In the genomic region with DNA sequence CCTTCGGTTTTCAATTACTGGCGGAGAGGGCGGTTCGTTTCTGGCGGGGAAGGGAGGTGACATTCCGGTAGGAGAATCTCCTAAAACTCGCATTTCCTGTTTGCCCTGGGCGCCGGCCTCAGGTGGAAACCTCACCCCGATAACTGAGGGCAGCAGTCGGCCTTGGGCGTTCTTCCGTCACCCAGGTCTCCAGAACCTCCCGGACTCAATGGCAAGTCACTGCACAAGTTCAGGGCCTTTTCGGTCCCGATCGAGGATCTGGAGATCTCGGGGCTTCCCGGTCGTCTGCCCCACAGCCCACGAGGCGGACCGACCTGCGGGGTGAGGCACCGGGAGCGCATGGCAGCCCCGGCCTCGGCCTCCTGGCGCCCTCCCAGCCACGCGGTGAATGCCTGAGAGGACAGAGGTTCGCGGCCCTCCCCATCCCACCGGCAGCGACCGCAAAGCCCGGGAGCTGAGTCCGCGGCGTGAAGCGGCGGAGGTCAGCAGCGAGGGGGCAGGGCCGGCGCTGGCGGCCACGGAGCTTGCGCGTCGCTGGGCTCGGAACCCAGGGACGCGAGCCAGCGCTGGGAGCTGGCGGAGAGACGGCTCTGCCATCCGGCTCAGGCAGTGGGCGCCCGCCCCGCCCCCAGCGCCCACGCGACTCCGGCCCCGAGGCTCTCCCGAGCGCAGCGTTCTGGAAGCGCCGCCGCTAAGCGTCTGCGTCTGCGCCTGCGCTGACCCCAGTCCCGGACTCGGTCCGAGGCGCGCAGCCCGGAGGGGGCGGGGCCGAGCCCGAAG, we compare ENCODE assay signal across 1 cellular context.
TF ChIP-seq lines count a peak whose summit lies in the region.

No MANE protein-coding gene starts in this region.

TF ChIP-seq in HEK293, 187 proteins besides CTCF, POLR2A, EP300 and RAD21 (continued from another document and continues in another):
- TF ChIP-seq, protein P1, sequence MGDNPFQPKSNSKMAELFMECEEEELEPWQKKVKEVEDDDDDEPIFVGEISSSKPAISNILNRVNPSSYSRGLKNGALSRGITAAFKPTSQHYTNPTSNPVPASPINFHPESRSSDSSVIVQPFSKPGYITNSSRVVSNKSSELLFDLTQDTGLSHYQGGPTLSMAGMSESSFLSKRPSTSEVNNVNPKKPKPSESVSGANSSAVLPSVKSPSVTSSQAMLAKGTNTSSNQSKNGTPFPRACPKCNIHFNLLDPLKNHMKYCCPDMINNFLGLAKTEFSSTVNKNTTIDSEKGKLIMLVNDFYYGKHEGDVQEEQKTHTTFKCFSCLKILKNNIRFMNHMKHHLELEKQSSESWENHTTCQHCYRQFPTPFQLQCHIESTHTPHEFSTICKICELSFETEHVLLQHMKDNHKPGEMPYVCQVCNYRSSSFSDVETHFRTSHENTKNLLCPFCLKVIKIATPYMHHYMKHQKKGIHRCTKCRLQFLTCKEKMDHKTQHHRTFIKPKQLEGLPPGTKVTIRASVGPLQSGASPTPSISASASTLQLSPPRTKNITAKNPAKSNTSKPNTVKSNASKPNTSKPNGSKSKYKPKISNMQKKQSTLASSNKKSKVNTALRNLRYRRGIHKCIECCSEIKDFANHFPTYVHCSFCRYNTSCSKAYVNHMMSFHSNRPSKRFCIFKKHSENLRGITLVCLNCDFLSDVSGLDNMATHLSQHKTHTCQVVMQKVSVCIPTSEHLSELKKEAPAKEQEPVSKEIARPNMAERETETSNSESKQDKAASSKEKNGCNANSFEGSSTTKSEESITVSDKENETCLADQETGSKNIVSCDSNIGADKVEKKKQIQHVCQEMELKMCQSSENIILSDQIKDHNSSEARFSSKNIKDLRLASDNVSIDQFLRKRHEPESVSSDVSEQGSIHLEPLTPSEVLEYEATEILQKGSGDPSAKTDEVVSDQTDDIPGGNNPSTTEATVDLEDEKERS (tag by site-specific recombination; IDR thresholded peaks at IDR 0.05), result no peak
- no peak for TF ChIP-seq ZFP41 (tag by site-specific recombination; IDR thresholded peaks at IDR 0.05; ENCODE audit: borderline replicate concordance)
- TF ChIP-seq, protein P2, sequence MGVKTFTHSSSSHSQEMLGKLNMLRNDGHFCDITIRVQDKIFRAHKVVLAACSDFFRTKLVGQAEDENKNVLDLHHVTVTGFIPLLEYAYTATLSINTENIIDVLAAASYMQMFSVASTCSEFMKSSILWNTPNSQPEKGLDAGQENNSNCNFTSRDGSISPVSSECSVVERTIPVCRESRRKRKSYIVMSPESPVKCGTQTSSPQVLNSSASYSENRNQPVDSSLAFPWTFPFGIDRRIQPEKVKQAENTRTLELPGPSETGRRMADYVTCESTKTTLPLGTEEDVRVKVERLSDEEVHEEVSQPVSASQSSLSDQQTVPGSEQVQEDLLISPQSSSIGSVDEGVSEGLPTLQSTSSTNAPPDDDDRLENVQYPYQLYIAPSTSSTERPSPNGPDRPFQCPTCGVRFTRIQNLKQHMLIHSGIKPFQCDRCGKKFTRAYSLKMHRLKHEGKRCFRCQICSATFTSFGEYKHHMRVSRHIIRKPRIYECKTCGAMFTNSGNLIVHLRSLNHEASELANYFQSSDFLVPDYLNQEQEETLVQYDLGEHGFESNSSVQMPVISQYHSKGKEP (tag by site-specific recombination; IDR thresholded peaks at IDR 0.05), result no peak
- no peak for TF ChIP-seq SCRT1 (tag by site-specific recombination; IDR thresholded peaks at IDR 0.05; ENCODE audit: borderline replicate concordance)
- no peak for TF ChIP-seq ZNF548 (tag by site-specific recombination; IDR thresholded peaks at IDR 0.05)
- no peak for TF ChIP-seq TRIM28 (IDR thresholded peaks at IDR 0.05; ENCODE audit: borderline replicate concordance, low read length)
- TF ChIP-seq, protein P3, sequence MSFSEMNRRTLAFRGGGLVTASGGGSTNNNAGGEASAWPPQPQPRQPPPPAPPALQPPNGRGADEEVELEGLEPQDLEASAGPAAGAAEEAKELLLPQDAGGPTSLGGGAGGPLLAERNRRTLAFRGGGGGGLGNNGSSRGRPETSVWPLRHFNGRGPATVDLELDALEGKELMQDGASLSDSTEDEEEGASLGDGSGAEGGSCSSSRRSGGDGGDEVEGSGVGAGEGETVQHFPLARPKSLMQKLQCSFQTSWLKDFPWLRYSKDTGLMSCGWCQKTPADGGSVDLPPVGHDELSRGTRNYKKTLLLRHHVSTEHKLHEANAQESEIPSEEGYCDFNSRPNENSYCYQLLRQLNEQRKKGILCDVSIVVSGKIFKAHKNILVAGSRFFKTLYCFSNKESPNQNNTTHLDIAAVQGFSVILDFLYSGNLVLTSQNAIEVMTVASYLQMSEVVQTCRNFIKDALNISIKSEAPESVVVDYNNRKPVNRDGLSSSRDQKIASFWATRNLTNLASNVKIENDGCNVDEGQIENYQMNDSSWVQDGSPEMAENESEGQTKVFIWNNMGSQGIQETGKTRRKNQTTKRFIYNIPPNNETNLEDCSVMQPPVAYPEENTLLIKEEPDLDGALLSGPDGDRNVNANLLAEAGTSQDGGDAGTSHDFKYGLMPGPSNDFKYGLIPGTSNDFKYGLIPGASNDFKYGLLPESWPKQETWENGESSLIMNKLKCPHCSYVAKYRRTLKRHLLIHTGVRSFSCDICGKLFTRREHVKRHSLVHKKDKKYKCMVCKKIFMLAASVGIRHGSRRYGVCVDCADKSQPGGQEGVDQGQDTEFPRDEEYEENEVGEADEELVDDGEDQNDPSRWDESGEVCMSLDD (tag by site-specific recombination; IDR thresholded peaks at IDR 0.05), result no peak
- TF ChIP-seq, protein P4, sequence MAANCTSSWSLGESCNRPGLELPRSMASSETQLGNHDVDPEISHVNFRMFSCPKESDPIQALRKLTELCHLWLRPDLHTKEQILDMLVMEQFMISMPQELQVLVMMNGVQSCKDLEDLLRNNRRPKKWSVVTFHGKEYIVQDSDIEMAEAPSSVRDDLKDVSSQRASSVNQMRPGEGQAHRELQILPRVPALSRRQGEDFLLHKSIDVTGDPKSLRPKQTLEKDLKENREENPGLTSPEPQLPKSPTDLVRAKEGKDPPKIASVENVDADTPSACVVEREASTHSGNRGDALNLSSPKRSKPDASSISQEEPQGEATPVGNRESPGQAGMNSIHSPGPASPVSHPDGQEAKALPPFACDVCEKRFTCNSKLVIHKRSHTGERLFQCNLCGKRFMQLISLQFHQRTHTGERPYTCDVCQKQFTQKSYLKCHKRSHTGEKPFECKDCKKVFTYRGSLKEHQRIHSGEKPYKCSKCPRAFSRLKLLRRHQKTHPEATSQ (tag by site-specific recombination; IDR thresholded peaks at IDR 0.05), result peak; percentile 86; the same call in 1 of the 2 replicates
- TF ChIP-seq ZNF626 (tag by site-specific recombination; IDR thresholded peaks at IDR 0.05), result no peak
- TF ChIP-seq, protein P5, sequence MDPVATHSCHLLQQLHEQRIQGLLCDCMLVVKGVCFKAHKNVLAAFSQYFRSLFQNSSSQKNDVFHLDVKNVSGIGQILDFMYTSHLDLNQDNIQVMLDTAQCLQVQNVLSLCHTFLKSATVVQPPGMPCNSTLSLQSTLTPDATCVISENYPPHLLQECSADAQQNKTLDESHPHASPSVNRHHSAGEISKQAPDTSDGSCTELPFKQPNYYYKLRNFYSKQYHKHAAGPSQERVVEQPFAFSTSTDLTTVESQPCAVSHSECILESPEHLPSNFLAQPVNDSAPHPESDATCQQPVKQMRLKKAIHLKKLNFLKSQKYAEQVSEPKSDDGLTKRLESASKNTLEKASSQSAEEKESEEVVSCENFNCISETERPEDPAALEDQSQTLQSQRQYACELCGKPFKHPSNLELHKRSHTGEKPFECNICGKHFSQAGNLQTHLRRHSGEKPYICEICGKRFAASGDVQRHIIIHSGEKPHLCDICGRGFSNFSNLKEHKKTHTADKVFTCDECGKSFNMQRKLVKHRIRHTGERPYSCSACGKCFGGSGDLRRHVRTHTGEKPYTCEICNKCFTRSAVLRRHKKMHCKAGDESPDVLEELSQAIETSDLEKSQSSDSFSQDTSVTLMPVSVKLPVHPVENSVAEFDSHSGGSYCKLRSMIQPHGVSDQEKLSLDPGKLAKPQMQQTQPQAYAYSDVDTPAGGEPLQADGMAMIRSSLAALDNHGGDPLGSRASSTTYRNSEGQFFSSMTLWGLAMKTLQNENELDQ (tag by site-specific recombination; IDR thresholded peaks at IDR 0.05; ENCODE audit: low read depth), result no peak
- peak; percentile 78 for TF ChIP-seq ZNF561 (tag by site-specific recombination; IDR thresholded peaks at IDR 0.05; ENCODE audit: borderline replicate concordance)
- 0 out of 2 replicates have a peak, but pooled peaks have one; percentile 63 for TF ChIP-seq ZNF501 (tag by site-specific recombination; IDR thresholded peaks at IDR 0.05)
- TF ChIP-seq ZBTB8A (tag by site-specific recombination; IDR thresholded peaks at IDR 0.05), result peak; percentile 72
- TF ChIP-seq ZNF114 (tag by site-specific recombination; IDR thresholded peaks at IDR 0.05), result no peak
- peak; percentile 77; the same call in 1 of the 2 replicates for TF ChIP-seq ZNF24 (tag by site-specific recombination; IDR thresholded peaks at IDR 0.05)
- TF ChIP-seq HOXC10 (CRISPR knock-in tag; IDR thresholded peaks at IDR 0.05), result no peak
- TF ChIP-seq, protein P6, sequence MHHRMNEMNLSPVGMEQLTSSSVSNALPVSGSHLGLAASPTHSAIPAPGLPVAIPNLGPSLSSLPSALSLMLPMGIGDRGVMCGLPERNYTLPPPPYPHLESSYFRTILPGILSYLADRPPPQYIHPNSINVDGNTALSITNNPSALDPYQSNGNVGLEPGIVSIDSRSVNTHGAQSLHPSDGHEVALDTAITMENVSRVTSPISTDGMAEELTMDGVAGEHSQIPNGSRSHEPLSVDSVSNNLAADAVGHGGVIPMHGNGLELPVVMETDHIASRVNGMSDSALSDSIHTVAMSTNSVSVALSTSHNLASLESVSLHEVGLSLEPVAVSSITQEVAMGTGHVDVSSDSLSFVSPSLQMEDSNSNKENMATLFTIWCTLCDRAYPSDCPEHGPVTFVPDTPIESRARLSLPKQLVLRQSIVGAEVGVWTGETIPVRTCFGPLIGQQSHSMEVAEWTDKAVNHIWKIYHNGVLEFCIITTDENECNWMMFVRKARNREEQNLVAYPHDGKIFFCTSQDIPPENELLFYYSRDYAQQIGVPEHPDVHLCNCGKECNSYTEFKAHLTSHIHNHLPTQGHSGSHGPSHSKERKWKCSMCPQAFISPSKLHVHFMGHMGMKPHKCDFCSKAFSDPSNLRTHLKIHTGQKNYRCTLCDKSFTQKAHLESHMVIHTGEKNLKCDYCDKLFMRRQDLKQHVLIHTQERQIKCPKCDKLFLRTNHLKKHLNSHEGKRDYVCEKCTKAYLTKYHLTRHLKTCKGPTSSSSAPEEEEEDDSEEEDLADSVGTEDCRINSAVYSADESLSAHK (tag by site-specific recombination; IDR thresholded peaks at IDR 0.05), result no peak
- peak; percentile 84 for TF ChIP-seq ZSCAN30 (tag by site-specific recombination; IDR thresholded peaks at IDR 0.05)
- no peak for TF ChIP-seq ZNF654 (tag by site-specific recombination; IDR thresholded peaks at IDR 0.05; ENCODE audit: low read depth)
- TF ChIP-seq ZBTB17 (tag by site-specific recombination; IDR thresholded peaks at IDR 0.05), result peak; percentile 79
- TF ChIP-seq ZNF404 (tag by site-specific recombination; IDR thresholded peaks at IDR 0.05), result no peak
- no peak for TF ChIP-seq FEZF1 (tag by site-specific recombination; IDR thresholded peaks at IDR 0.05)
- no peak for TF ChIP-seq SALL2 (tag by site-specific recombination; IDR thresholded peaks at IDR 0.05; ENCODE audit: borderline replicate concordance)
- TF ChIP-seq ZNF19 (tag by site-specific recombination; IDR thresholded peaks at IDR 0.05; ENCODE audit: low read depth), result no peak
- TF ChIP-seq, protein P7, sequence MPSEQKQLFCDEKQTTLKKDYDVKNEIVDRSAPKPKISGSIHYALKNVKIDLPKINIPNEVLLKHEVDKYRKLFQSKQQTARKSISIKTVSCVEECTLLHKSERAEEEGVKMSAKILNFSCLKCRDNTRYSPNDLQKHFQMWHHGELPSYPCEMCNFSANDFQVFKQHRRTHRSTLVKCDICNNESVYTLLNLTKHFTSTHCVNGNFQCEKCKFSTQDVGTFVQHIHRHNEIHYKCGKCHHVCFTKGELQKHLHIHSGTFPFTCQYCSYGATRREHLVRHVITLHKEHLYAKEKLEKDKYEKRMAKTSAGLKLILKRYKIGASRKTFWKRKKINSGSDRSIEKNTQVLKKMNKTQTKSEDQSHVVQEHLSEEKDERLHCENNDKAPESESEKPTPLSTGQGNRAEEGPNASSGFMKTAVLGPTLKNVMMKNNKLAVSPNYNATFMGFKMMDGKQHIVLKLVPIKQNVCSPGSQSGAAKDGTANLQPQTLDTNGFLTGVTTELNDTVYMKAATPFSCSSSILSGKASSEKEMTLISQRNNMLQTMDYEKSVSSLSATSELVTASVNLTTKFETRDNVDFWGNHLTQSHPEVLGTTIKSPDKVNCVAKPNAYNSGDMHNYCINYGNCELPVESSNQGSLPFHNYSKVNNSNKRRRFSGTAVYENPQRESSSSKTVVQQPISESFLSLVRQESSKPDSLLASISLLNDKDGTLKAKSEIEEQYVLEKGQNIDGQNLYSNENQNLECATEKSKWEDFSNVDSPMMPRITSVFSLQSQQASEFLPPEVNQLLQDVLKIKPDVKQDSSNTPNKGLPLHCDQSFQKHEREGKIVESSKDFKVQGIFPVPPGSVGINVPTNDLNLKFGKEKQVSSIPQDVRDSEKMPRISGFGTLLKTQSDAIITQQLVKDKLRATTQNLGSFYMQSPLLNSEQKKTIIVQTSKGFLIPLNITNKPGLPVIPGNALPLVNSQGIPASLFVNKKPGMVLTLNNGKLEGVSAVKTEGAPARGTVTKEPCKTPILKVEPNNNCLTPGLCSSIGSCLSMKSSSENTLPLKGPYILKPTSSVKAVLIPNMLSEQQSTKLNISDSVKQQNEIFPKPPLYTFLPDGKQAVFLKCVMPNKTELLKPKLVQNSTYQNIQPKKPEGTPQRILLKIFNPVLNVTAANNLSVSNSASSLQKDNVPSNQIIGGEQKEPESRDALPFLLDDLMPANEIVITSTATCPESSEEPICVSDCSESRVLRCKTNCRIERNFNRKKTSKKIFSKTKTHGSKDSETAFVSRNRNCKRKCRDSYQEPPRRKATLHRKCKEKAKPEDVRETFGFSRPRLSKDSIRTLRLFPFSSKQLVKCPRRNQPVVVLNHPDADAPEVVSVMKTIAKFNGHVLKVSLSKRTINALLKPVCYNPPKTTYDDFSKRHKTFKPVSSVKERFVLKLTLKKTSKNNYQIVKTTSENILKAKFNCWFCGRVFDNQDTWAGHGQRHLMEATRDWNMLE (tag by site-specific recombination; conservative IDR thresholded peaks at IDR 0.05; ENCODE audit: low read depth), result no peak
- TF ChIP-seq ZNF600 (tag by site-specific recombination; IDR thresholded peaks at IDR 0.05), result peak; percentile 97
- TF ChIP-seq, protein P8, sequence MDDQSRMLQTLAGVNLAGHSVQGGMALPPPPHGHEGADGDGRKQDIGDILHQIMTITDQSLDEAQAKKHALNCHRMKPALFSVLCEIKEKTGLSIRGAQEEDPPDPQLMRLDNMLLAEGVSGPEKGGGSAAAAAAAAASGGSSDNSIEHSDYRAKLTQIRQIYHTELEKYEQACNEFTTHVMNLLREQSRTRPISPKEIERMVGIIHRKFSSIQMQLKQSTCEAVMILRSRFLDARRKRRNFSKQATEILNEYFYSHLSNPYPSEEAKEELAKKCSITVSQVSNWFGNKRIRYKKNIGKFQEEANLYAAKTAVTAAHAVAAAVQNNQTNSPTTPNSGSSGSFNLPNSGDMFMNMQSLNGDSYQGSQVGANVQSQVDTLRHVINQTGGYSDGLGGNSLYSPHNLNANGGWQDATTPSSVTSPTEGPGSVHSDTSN (CRISPR knock-in tag; IDR thresholded peaks at IDR 0.05), result peak; percentile 94
- TF ChIP-seq SP3 (tag by site-specific recombination; IDR thresholded peaks at IDR 0.05), result peak; percentile 39
- peak; percentile 61 for TF ChIP-seq SP2 (tag by site-specific recombination; IDR thresholded peaks at IDR 0.05)
- no peak for TF ChIP-seq GFI1B (tag by site-specific recombination; IDR thresholded peaks at IDR 0.05)
- peak; percentile 87 for TF ChIP-seq KLF9 (tag by site-specific recombination; IDR thresholded peaks at IDR 0.05; ENCODE audit: low read depth)
- TF ChIP-seq ZNF292 (tag by site-specific recombination; IDR thresholded peaks at IDR 0.05; ENCODE audit: borderline replicate concordance, low read depth), result no peak
- TF ChIP-seq ZNF132 (tag by site-specific recombination; IDR thresholded peaks at IDR 0.05; ENCODE audit: borderline replicate concordance), result no peak
- TF ChIP-seq ZNF350 (tag by site-specific recombination; IDR thresholded peaks at IDR 0.05), result no peak
- TF ChIP-seq SETDB1 (IDR thresholded peaks at IDR 0.05; ENCODE audit: insufficient read length, low read length), result no peak
